In genomic region chr5:7015586-7016256, GRCh38 we compare ENCODE assay signal across 18 cellular contexts.
DNase-seq lines count a peak whose midpoint lies in the region; ATAC-seq and TF ChIP-seq lines count a peak whose summit lies in the region.
"Had no signal": no experiment of that assay in that cellular context is flagged by ENCODE, and none has a peak within 500 bp of the region (broad histone marks: within the 10 kb centered on the region; RNA-seq: fewer than 3 reads in every experiment).

No MANE protein-coding gene starts in this region.

- DNase-seq in SHP77 (lab: John Stamatoyannopoulos, UW), result peak; percentile 11 to 15
- DNase-seq in SHP77 treated with DMSO at 0.1 percent for 48 hours (lab: John Stamatoyannopoulos, UW), result no peak
- DNase-seq in hepatocyte (ENCODE audit: low spot score), result no peak
- no peak for DNase-seq in amniotic stem cell (lab: John Stamatoyannopoulos, UW)
- DNase-seq in UCSD-AML1 (lab: John Stamatoyannopoulos, UW; ENCODE audit: unreplicated experiment), result no peak
- no peak for DNase-seq in CD1c-positive myeloid dendritic cell (ENCODE audit: extremely low spot score)
- DNase-seq: activated CD4-positive, alpha-beta T cell treated with anti-CD3 and anti-CD28 coated beads, Interleukin-2, amount 50 U/mL, for 1 hour; activated naive CD8-positive, alpha-beta T cell treated with anti-CD3 and anti-CD28 coated beads for 36 hours; activated T-cell treated with anti-CD3 and anti-CD28 coated beads, Interleukin-2, amount 50 U/mL, for 4 hours; kidney; NCI-H2107; stimulated activated naive B cell treated with anti-CD40 and anti-IgM and Interleukin-4, amounts not matched to agents 10 μg/mL and 1 μg/mL and 100 μg/mL, for 72 hours; T-helper 17 cell had no signal

- H2AFZ ChIP-seq in OCI-LY1 (ENCODE audit: low read length), result no peak overlapping the region
- no peak overlapping the region for H2AFZ ChIP-seq in hepatocyte

- H3K9ac ChIP-seq in OCI-LY1 (ENCODE audit: low read length), result no peak overlapping the region

- H4K20me1 ChIP-seq in OCI-LY1 (ENCODE audit: insufficient read depth, low read length) (no peaks in the 10 kb centered on the region), hepatocyte (ENCODE audit: insufficient read depth, poor library complexity, severe bottlenecking) (no peaks in the 10 kb centered on the region)

- H3K79me2 ChIP-seq in OCI-LY1 (ENCODE audit: insufficient read depth, low read length), result no peaks in the 10 kb centered on the region
- no peaks in the 10 kb centered on the region for H3K79me2 ChIP-seq in hepatocyte

- no peak for ATAC-seq in GM21737 (IDR thresholded peaks at IDR 0.05; ENCODE audit: unreplicated experiment)
- ATAC-seq: activated T-cell treated with anti-CD3 and anti-CD28 coated beads, Interleukin-2, amount 50 U/mL, for 4 hours; HCT116; stimulated activated naive B cell treated with anti-CD40 and anti-IgM and Interleukin-4, amounts not matched to agents 10 μg/mL and 1 μg/mL and 100 μg/mL, for 72 hours; T-helper 17 cell had no signal

- no peaks in the 10 kb centered on the region for H3K36me3 ChIP-seq in OCI-LY1 (ENCODE audit: insufficient read depth, low read length)
- H3K36me3 ChIP-seq in hepatocyte (replicated peaks; ENCODE audit: insufficient read depth, low read depth), result no peaks in the 10 kb centered on the region

- TF ChIP-seq CTCF in OCI-LY1 (IDR thresholded peaks at IDR 0.05; ENCODE audit: low read length) (peak; percentile 19), hepatocyte (IDR thresholded peaks at IDR 0.05; ENCODE audit: poor library complexity) (peak; percentile 6)

- H3F3A ChIP-seq in OCI-LY1 (ENCODE audit: insufficient read depth, low read length), result no peaks in the 10 kb centered on the region

- 69% methylated on average over 6 of the region's 6 CpGs for WGBS in hepatocyte (ENCODE audit: low lambda C conversion rate, missing lambda C conversion rate)

- H3K4me3 ChIP-seq in OCI-LY1 (ENCODE audit: low read depth, low read length, poor library complexity, severe bottlenecking) (no peak overlapping the region), hepatocyte (no peak overlapping the region)
- H3K4me3 ChIP-seq: skin epidermis had no signal

- H3K27ac ChIP-seq in OCI-LY1 (ENCODE audit: low read depth, low read length, poor library complexity, severe bottlenecking) (no peak overlapping the region), hepatocyte (no peak overlapping the region)
- H3K27ac ChIP-seq: HL-60, skin epidermis had no signal

- H3K4me2 ChIP-seq in OCI-LY1 (ENCODE audit: low read length) (no peak overlapping the region), hepatocyte (no peak overlapping the region)

- H3K9me3 ChIP-seq in OCI-LY1 (ENCODE audit: low read length), result no peaks in the 10 kb centered on the region
- no peaks in the 10 kb centered on the region for H3K9me3 ChIP-seq in hepatocyte (ENCODE audit: low read depth)

- H3K9me2 ChIP-seq in OCI-LY1 (ENCODE audit: low read depth, low read length) (no peaks in the 10 kb centered on the region), hepatocyte (replicated peaks; ENCODE audit: insufficient read depth) (no peaks in the 10 kb centered on the region)

- H3K4me1 ChIP-seq in OCI-LY1 (ENCODE audit: insufficient read depth, low read length, severe bottlenecking), result no peaks in the 10 kb centered on the region
- H3K4me1 ChIP-seq in hepatocyte (ENCODE audit: insufficient read depth), result no peaks in the 10 kb centered on the region

- H3K27me3 ChIP-seq in OCI-LY1 (ENCODE audit: insufficient read depth, low read length) (no peaks in the 10 kb centered on the region), hepatocyte (no peaks in the 10 kb centered on the region)

Comparison
In these comparisons a context has a peak if more than half of its experiments do, and no peak if none do; other contexts are left out.
1. DNase-seq: peak in SHP77 (2 of 2); none in SHP77 treated with DMSO at 0.1 percent for 48 hours (single experiment), hepatocyte (single experiment), amniotic stem cell (single experiment), UCSD-AML1 (single experiment) and CD1c-positive myeloid dendritic cell (single experiment).